21 cellular contexts compared by ENCODE assay signal in the genomic region with DNA sequence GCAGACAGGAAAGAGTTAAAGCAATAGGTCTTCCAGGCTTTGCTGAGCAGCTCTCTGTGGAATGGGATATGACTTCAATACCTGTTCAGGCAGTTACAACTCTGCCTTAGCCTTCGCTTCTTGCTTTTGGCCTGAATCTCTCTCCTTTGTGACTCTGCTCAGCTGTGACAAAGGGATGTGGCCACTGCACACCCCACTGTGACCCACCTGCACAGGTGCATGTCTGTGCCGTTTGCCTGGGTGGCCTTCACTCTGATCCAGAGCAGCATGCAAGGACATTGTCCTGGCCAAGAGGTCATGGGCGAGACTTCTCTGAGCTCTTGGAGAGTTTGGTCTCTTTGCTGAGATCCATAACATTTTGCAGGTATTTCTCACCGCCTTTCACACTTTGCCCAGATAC.
"Had no signal": no experiment of that assay in that cellular context is flagged by ENCODE, and none has a peak within 500 bp of the region (broad histone marks: within the 10 kb centered on the region; RNA-seq: fewer than 3 reads in every experiment).

No MANE protein-coding gene starts in this region.

- H3K27ac ChIP-seq: neutrophil, ovary, thoracic aorta, WERI-Rb-1 had no signal

- DNase-seq: activated CD4-positive, alpha-beta T cell treated with anti-CD3 and anti-CD28 coated beads, Interleukin-2, amount 10 ng/mL, durations not matched to agents 7 days and 5 days; activated CD4-positive, CD25-positive, alpha-beta regulatory T cell treated with anti-CD3 and anti-CD28 coated beads, Interleukin-2, amount 50 U/mL, for 72 hours; activated CD8-positive, alpha-beta T cell treated with anti-CD3 and anti-CD28 coated beads, Interleukin-2, amount 10 ng/mL, durations not matched to agents 7 days and 5 days; activated naive CD8-positive, alpha-beta T cell treated with anti-CD3 and anti-CD28 coated beads, Interleukin-2, amount 50 U/mL, for 24 hours; activated T-cell treated with anti-CD3 and anti-CD28 coated beads, Interleukin-2, amount 50 U/mL, for 24 hours; amygdala; central memory CD4-positive, alpha-beta T cell; effector CD8-positive, alpha-beta T cell; left cardiac atrium; naive B cell; nephron progenitor cell; ovary; retina; stimulated activated CD4-positive, alpha-beta T cell treated with anti-CD3 and anti-CD28 coated beads, Interleukin-2, amount 100 ng/mL, for 48 hours; stimulated activated naive CD8-positive, alpha-beta T cell treated with anti-CD3 and anti-CD28 coated beads, Interleukin-15, Interleukin-2, amounts not matched to agents 100 U/mL and 50 U/mL, for 24 hours; T-helper 17 cell; T1000; trophoblast cell; WERI-Rb-1 had no signal

- H3K9me3 ChIP-seq: neutrophil, thoracic aorta had no signal

- H3K4me3 ChIP-seq: ovary, thoracic aorta had no signal

- H3K27me3 ChIP-seq: neutrophil, ovary had no signal

- H3K36me3 ChIP-seq: neutrophil, ovary, thoracic aorta, WERI-Rb-1 had no signal
